In genomic region chr17:48603959-48604769, GRCh38 we compare ENCODE assay signal across 12 cellular contexts. TPM values are rescaled to one million over a fixed set of nuclear protein-coding genes. Genes with fewer than 3 reads are reported as not detected.
DNase-seq lines count a peak whose midpoint lies in the region; ATAC-seq and TF ChIP-seq lines count a peak whose summit lies in the region.
"Had no signal": no experiment of that assay in that cellular context is flagged by ENCODE, and none has a peak within 500 bp of the region (broad histone marks: within the 10 kb centered on the region; RNA-seq: fewer than 3 reads in every experiment).

No MANE protein-coding gene starts in this region.

- DNase-seq in NCI-H146 (lab: John Stamatoyannopoulos, UW) (peak; percentile 19), NCI-H146 treated with DMSO at 0.1 percent for 48 hours (lab: John Stamatoyannopoulos, UW; ENCODE audit: unreplicated experiment) (no peak), SK-MEL-5 (ENCODE audit: low read depth, low spot score) (peak; percentile 78), left colon (peak in 1 of 2 donors; percentile 76), upper lobe of right lung (no peak), iPS-NIHi11 (ENCODE audit: low spot score) (no peak), NCI-H524 (lab: John Stamatoyannopoulos, UW) (no peak)
- DNase-seq: NCI-H1436 treated with DMSO at 0.1 percent for 48 hours; stimulated activated CD4-positive, alpha-beta T cell treated with anti-CD3 and anti-CD28 coated beads, Interleukin-4, amount 100 ng/mL, for 1 hour had no signal

- ATAC-seq in left colon, result peak; percentile 66
- peak; percentile 52 for ATAC-seq in upper lobe of right lung
- no peak for ATAC-seq in GM21381 (IDR thresholded peaks at IDR 0.05; ENCODE audit: unreplicated experiment)

- no peaks in the 10 kb centered on the region for H3K9me3 ChIP-seq in upper lobe of right lung

- in situ Hi-C loops in SK-MEL-5 (cut with HindIII; ENCODE audit: low pct_unique_long_range_greater_than_20kb, low sequenced_read_pairs), result no loop called here

- H3K4me1 ChIP-seq in upper lobe of right lung, result peaks cover 9% of the 10 kb centered on the region

- intact Hi-C loops in left colon (cut with DNase I, micrococcal nuclease) (no loop called here), upper lobe of right lung (cut with DNase I) (no loop called here)

- H3K27me3 ChIP-seq in upper lobe of right lung, result peaks cover 97% of the 10 kb centered on the region

- no peaks in the 10 kb centered on the region for H3K36me3 ChIP-seq in upper lobe of right lung

- TF ChIP-seq CTCF in upper lobe of right lung (IDR thresholded peaks at IDR 0.05), result no peak

- H3K4me3 ChIP-seq in upper lobe of right lung, result peak overlapping the region; percentile 25

- peak overlapping the region; percentile 30 for H3K27ac ChIP-seq in upper lobe of right lung

RNA-seq across cellular contexts. Expression of gene HOXB6, which starts 0.6 kb away (rescaled TPM):
- 2.8 and 5.2 TPM in 2 replicates for total RNA-seq in SK-MEL-5 (2014; rRNA removed; shearing (Covaris generic))
- polyA plus RNA-seq in SK-MEL-5 (2015; cell fraction: cytosol; rRNA removed), result 3.3 and 4.1 TPM in 2 replicates
- 40.5 and 55.6 TPM in 2 replicates for polyA plus RNA-seq in SK-MEL-5 (2015; cell fraction: nucleus; rRNA removed)
- 10 to 100 TPM; 39.3 to 43.3 TPM for total RNA-seq in left colon
- total RNA-seq in upper lobe of right lung, result 4.9 TPM

RNA-seq across cellular contexts. Expression of gene HOXB7, which starts 6.7 kb away (rescaled TPM):
- 8.9 and 12.1 TPM in 2 replicates for total RNA-seq in SK-MEL-5 (2014; rRNA removed; shearing (Covaris generic))
- polyA plus RNA-seq in SK-MEL-5 (2015; cell fraction: cytosol; rRNA removed), result 14.4 and 14.6 TPM in 2 replicates
- 2.2 and 4.1 TPM in 2 replicates for polyA plus RNA-seq in SK-MEL-5 (2015; cell fraction: nucleus; rRNA removed)
- total RNA-seq in left colon, result 10 to 100 TPM; 26.6 to 30.2 TPM
- total RNA-seq in upper lobe of right lung, result 1.2 TPM

RNA-seq across cellular contexts. Expression of gene HOXB5, which starts 10.6 kb away (rescaled TPM):
- total RNA-seq in SK-MEL-5 (2014; rRNA removed; shearing (Covaris generic)), result not detected in 2 replicates
- polyA plus RNA-seq in SK-MEL-5 (2015; cell fraction: cytosol; rRNA removed), result 0.65 and 1.8 TPM in 2 replicates
- 17.5 and 20.0 TPM in 2 replicates for polyA plus RNA-seq in SK-MEL-5 (2015; cell fraction: nucleus; rRNA removed)
- total RNA-seq in left colon (10 to 100 TPM; 14.5 to 16.4 TPM), upper lobe of right lung (4.4 TPM)
- total RNA-seq: activated T-helper 2 cell treated with anti-CD3 and anti-CD28 coated beads, Interferon-gamma antibody, Interleukin-2, Interleukin-4, amounts not matched to agents 10 μg/mL and 5 μg/mL and 100 μg/mL, durations not matched to agents 14 hours and 24 hours and 36 hours; lung microvascular endothelial cell had no signal

RNA-seq across cellular contexts. Expression of gene HOXB8, which starts 10.9 kb away (rescaled TPM):
- total RNA-seq in SK-MEL-5 (2014; rRNA removed; shearing (Covaris generic)), result 0.69 and 1.6 TPM in 2 replicates
- 1.9 and 2.1 TPM in 2 replicates for polyA plus RNA-seq in SK-MEL-5 (2015; cell fraction: cytosol; rRNA removed)
- 5.4 and 6.5 TPM in 2 replicates for polyA plus RNA-seq in SK-MEL-5 (2015; cell fraction: nucleus; rRNA removed)
- total RNA-seq in left colon (1 to 10 TPM; 6.3 TPM), upper lobe of right lung (1.0 TPM)
- total RNA-seq: activated T-helper 2 cell treated with anti-CD3 and anti-CD28 coated beads, Interferon-gamma antibody, Interleukin-2, Interleukin-4, amounts not matched to agents 10 μg/mL and 5 μg/mL and 100 μg/mL, durations not matched to agents 14 hours and 24 hours and 36 hours; lung microvascular endothelial cell had no signal

RNA-seq across cellular contexts. Expression of gene HOXB3, which starts 14.1 kb away (rescaled TPM):
- 1.1 and 1.5 TPM in 2 replicates for total RNA-seq in SK-MEL-5 (2014; rRNA removed; shearing (Covaris generic))
- polyA plus RNA-seq in SK-MEL-5 (2015; cell fraction: cytosol; rRNA removed), result 1.8 and 2.6 TPM in 2 replicates
- 21.2 and 39.7 TPM in 2 replicates for polyA plus RNA-seq in SK-MEL-5 (2015; cell fraction: nucleus; rRNA removed)
- total RNA-seq in left colon (10 to 100 TPM; 35.8 to 41.9 TPM), upper lobe of right lung (13.3 TPM)

Comparison
In these comparisons a context has a peak if more than half of its experiments do, and no peak if none do; other contexts are left out.
1. DNase-seq: peak in NCI-H146 (single experiment) and SK-MEL-5 (single experiment); none in NCI-H146 treated with DMSO at 0.1 percent for 48 hours (single experiment), upper lobe of right lung (single experiment), iPS-NIHi11 (single experiment) and NCI-H524 (0 of 2).